In genomic region chr11:61129608-61130523, GRCh38 we compare ENCODE assay signal across 1 cellular context.
TF ChIP-seq lines count a peak whose summit lies in the region.

No MANE protein-coding gene starts in this region.

TF ChIP-seq in K562, 482 proteins besides CTCF, POLR2A, EP300 and RAD21 (continued from another document and continues in another):
- TF ChIP-seq ZNF24 (IDR thresholded peaks at IDR 0.05) (peak; percentile 60; the same call in 1 of the 2 replicates), ZNF592 (IDR thresholded peaks at IDR 0.05) (peak; percentile 79; the same call in 1 of the 2 replicates), TCF7L2 (IDR thresholded peaks at IDR 0.05; ENCODE audit: low read depth, low read length) (0 out of 2 replicates have a peak, but pooled peaks have one; percentile 17), SMC3 (conservative IDR thresholded peaks at IDR 0.05; ENCODE audit: insufficient read depth, low read depth, low read length) (peak; percentile 99), TBP (optimal IDR thresholded peaks at IDR 0.05; ENCODE audit: low read depth, low read length) (peak; percentile 10), MAZ (CRISPR knock-in tag; conservative IDR thresholded peaks at IDR 0.05 in 1 of 2, IDR thresholded peaks at IDR 0.05 in 1 of 2) (peak in 1 of 2 experiments; percentile 81; a peak in 2 of 4 replicates), ARID4B (CRISPR knock-in tag; IDR thresholded peaks at IDR 0.05) (0 out of 2 replicates have a peak, but pooled peaks have one; percentile 20), PTTG1 (tag; IDR thresholded peaks at IDR 0.05; ENCODE audit: low read depth) (no peak), E2F3 (CRISPR knock-in tag; IDR thresholded peaks at IDR 0.05) (no peak), ATF3 (IDR thresholded peaks at IDR 0.05) (peak; percentile 55; the same call in 1 of the 2 replicates), ATF3 (CRISPR knock-in tag; conservative IDR thresholded peaks at IDR 0.05) (no peak), CREB1 (IDR thresholded peaks at IDR 0.05) (0 out of 2 replicates have a peak, but pooled peaks have one; percentile 46), CREB1 (CRISPR knock-in tag; IDR thresholded peaks at IDR 0.05) (no peak), HLTF (IDR thresholded peaks at IDR 0.05) (0 out of 2 replicates have a peak, but pooled peaks have one; percentile 59), MTA3 (IDR thresholded peaks at IDR 0.05; ENCODE audit: borderline replicate concordance) (peak; percentile 49; the same call in 1 of the 2 replicates), SOX6 (IDR thresholded peaks at IDR 0.05) (peak; percentile 36; the same call in 1 of the 2 replicates), MYC (IDR thresholded peaks at IDR 0.05; ENCODE audit: low read depth, low read length) (peak; percentile 57; the same call in 1 of the 2 replicates), MYC (CRISPR knock-in tag; IDR thresholded peaks at IDR 0.05; ENCODE audit: borderline replicate concordance, low read depth) (no peak), JUN (IDR thresholded peaks at IDR 0.05; ENCODE audit: borderline replicate concordance, low read depth, low read length) (peak; percentile 55; the same call in 1 of the 2 replicates), JUN (CRISPR knock-in tag; IDR thresholded peaks at IDR 0.05; ENCODE audit: borderline replicate concordance) (no peak), ELF1 (tag; IDR thresholded peaks at IDR 0.05) (peak; percentile 35; the same call in 1 of the 2 replicates), RB1 (IDR thresholded peaks at IDR 0.05; ENCODE audit: low read depth) (peak; percentile 90), CBX3 (IDR thresholded peaks at IDR 0.05; ENCODE audit: borderline replicate concordance in 1 of 2, low read length in 2 of 2) (0 out of 3 replicates have a peak, but pooled peaks of 1 of the 2 experiments have one; percentile 47), ARID1B (IDR thresholded peaks at IDR 0.05) (peak; percentile 42), CXXC5 (CRISPR knock-in tag; IDR thresholded peaks at IDR 0.05) (peak; percentile 65), CBFB (CRISPR knock-in tag; IDR thresholded peaks at IDR 0.05) (peak; percentile 26; the same call in 1 of the 2 replicates), NONO (IDR thresholded peaks at IDR 0.05; ENCODE audit: low read depth in 2 of 2, low read length in 1 of 2) (0 out of 4 replicates have a peak, but pooled peaks of 1 of the 2 experiments have one; percentile 46), STAG1 (CRISPR knock-in tag; IDR thresholded peaks at IDR 0.05; ENCODE audit: borderline replicate concordance) (peak; percentile 70; the same call in 1 of the 2 replicates), ZBTB2 (IDR thresholded peaks at IDR 0.05) (no peak), HSF4 (CRISPR knock-in tag; IDR thresholded peaks at IDR 0.05; ENCODE audit: borderline replicate concordance) (no peak), MLLT1 (IDR thresholded peaks at IDR 0.05) (peak in 1 of 2 experiments; percentile 98; a peak in 2 of 4 replicates), HCFC1 (IDR thresholded peaks at IDR 0.05; ENCODE audit: low read depth, low read length) (peak; percentile 68), JUND (IDR thresholded peaks at IDR 0.05; ENCODE audit: borderline replicate concordance, low read depth, low read length) (peak; percentile 73), JUND (tag; IDR thresholded peaks at IDR 0.05; ENCODE audit: borderline replicate concordance, low read depth, low read length) (no peak), HMGN3 (IDR thresholded peaks at IDR 0.05; ENCODE audit: borderline replicate concordance, extremely low read depth, insufficient read length, low read depth, low read length) (peak; percentile 66), FOSL1 (tag; conservative IDR thresholded peaks at IDR 0.05) (peak; percentile 42; the same call in 1 of the 2 replicates), CREM (IDR thresholded peaks at IDR 0.05; ENCODE audit: low read depth) (peak; percentile 81), SREBF1 (IDR thresholded peaks at IDR 0.05; ENCODE audit: borderline replicate concordance, low read depth, low read length) (0 out of 2 replicates have a peak, but pooled peaks have one; percentile 43), CTBP1 (IDR thresholded peaks at IDR 0.05; ENCODE audit: borderline replicate concordance) (peak; percentile 93)
- TF ChIP-seq, protein P1, sequence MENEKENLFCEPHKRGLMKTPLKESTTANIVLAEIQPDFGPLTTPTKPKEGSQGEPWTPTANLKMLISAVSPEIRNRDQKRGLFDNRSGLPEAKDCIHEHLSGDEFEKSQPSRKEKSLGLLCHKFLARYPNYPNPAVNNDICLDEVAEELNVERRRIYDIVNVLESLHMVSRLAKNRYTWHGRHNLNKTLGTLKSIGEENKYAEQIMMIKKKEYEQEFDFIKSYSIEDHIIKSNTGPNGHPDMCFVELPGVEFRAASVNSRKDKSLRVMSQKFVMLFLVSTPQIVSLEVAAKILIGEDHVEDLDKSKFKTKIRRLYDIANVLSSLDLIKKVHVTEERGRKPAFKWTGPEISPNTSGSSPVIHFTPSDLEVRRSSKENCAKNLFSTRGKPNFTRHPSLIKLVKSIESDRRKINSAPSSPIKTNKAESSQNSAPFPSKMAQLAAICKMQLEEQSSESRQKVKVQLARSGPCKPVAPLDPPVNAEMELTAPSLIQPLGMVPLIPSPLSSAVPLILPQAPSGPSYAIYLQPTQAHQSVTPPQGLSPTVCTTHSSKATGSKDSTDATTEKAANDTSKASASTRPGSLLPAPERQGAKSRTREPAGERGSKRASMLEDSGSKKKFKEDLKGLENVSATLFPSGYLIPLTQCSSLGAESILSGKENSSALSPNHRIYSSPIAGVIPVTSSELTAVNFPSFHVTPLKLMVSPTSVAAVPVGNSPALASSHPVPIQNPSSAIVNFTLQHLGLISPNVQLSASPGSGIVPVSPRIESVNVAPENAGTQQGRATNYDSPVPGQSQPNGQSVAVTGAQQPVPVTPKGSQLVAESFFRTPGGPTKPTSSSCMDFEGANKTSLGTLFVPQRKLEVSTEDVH (IDR thresholded peaks at IDR 0.05; ENCODE audit: low read depth, partially characterized antibody), result peak; percentile 41
- TF ChIP-seq, protein P2, sequence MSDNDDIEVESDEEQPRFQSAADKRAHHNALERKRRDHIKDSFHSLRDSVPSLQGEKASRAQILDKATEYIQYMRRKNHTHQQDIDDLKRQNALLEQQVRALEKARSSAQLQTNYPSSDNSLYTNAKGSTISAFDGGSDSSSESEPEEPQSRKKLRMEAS (CRISPR knock-in tag; IDR thresholded peaks at IDR 0.05), result peak; percentile 76
- TF ChIP-seq, protein P3, sequence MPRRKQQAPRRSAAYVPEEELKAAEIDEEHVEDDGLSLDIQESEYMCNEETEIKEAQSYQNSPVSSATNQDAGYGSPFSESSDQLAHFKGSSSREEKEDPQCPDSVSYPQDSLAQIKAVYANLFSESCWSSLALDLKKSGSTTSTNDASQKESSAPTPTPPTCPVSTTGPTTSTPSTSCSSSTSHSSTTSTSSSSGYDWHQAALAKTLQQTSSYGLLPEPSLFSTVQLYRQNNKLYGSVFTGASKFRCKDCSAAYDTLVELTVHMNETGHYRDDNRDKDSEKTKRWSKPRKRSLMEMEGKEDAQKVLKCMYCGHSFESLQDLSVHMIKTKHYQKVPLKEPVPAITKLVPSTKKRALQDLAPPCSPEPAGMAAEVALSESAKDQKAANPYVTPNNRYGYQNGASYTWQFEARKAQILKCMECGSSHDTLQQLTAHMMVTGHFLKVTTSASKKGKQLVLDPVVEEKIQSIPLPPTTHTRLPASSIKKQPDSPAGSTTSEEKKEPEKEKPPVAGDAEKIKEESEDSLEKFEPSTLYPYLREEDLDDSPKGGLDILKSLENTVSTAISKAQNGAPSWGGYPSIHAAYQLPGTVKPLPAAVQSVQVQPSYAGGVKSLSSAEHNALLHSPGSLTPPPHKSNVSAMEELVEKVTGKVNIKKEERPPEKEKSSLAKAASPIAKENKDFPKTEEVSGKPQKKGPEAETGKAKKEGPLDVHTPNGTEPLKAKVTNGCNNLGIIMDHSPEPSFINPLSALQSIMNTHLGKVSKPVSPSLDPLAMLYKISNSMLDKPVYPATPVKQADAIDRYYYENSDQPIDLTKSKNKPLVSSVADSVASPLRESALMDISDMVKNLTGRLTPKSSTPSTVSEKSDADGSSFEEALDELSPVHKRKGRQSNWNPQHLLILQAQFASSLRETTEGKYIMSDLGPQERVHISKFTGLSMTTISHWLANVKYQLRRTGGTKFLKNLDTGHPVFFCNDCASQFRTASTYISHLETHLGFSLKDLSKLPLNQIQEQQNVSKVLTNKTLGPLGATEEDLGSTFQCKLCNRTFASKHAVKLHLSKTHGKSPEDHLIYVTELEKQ (CRISPR knock-in tag; IDR thresholded peaks at IDR 0.05), result no peak
